In the genomic region with DNA sequence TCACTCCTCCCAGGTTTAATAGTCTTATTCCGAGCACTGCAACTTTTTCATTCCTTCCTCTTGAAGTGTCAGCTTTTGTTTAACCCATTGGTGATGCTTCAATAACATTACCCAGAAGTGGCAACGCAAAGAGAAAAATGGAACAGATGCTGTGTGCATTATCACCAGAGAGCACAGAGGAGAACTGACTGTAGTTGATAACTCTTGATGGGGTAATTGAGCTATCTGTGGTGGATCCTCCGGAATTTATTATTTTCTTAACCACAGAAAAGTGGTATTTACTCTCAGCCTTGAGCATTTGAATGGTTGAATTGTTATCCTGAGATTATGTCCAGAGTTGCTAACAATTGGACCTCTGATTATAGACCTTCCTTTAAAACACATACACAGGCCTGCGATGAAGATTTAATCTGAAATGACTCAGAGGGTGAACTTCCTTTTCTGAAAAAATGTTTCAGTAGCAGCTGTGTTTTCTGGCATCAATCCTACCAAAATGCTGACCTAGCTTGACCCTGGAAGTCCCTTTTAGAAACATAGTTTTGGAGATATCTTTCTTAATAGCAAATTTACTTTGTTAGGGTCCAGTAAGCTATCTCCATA, we compare ENCODE assay signal across 13 cellular contexts.
A peak's percentile ranks its signal among the peaks of the same experiment; 100 is the strongest.
DNase-seq lines count a peak whose midpoint lies in the region; ATAC-seq and TF ChIP-seq lines count a peak whose summit lies in the region.
"Had no signal": no experiment of that assay in that cellular context is flagged by ENCODE, and none has a peak within 500 bp of the region (broad histone marks: within the 10 kb centered on the region; RNA-seq: fewer than 3 reads in every experiment).

No MANE protein-coding gene starts in this region.

- H3K36me3 ChIP-seq in MG63: no peaks in the 10 kb centered on the region

- H3K4me3 ChIP-seq in MG63: no peak overlapping the region

- no peaks in the 10 kb centered on the region for H3K27me3 ChIP-seq in MG63

- ATAC-seq in SK-N-SH treated with all-trans-retinoic acid at 6 μM for 48 hours (peak; percentile 89), HG03139 (IDR thresholded peaks at IDR 0.05; ENCODE audit: unreplicated experiment) (no peak), GM19467 (IDR thresholded peaks at IDR 0.05; ENCODE audit: unreplicated experiment) (no peak)

- DNase-seq in HS-5 (ENCODE audit: low read depth) (peak; percentile 53), fibroblast of the conjunctiva (ENCODE audit: low read depth) (peak; percentile 8), pons (ENCODE audit: low spot score) (peak; percentile 2), MG63 (no peak), cerebellar nuclear complex (lab: John Stamatoyannopoulos, UW) (no peak)
- DNase-seq: activated CD4-positive, alpha-beta T cell treated with anti-CD3 and anti-CD28 coated beads for 4 hours; CD4-positive, alpha-beta T cell; mesendoderm; NCI-H446 treated with DMSO at 0.1 percent for 48 hours; small intestine had no signal

- H3K9me3 ChIP-seq in MG63: no peaks in the 10 kb centered on the region

TF ChIP-seq in SK-N-SH treated with all-trans-retinoic acid at 6 μM for 48 hours, 23 proteins besides CTCF, POLR2A, EP300 and RAD21:
- no peak for TF ChIP-seq BACH2 (CRISPR knock-in tag; IDR thresholded peaks at IDR 0.05; ENCODE audit: borderline replicate concordance)
- no peak; the same call in 1 of the 2 replicates for TF ChIP-seq SNAI2 (CRISPR knock-in tag; IDR thresholded peaks at IDR 0.05)
- TF ChIP-seq, protein P1, sequence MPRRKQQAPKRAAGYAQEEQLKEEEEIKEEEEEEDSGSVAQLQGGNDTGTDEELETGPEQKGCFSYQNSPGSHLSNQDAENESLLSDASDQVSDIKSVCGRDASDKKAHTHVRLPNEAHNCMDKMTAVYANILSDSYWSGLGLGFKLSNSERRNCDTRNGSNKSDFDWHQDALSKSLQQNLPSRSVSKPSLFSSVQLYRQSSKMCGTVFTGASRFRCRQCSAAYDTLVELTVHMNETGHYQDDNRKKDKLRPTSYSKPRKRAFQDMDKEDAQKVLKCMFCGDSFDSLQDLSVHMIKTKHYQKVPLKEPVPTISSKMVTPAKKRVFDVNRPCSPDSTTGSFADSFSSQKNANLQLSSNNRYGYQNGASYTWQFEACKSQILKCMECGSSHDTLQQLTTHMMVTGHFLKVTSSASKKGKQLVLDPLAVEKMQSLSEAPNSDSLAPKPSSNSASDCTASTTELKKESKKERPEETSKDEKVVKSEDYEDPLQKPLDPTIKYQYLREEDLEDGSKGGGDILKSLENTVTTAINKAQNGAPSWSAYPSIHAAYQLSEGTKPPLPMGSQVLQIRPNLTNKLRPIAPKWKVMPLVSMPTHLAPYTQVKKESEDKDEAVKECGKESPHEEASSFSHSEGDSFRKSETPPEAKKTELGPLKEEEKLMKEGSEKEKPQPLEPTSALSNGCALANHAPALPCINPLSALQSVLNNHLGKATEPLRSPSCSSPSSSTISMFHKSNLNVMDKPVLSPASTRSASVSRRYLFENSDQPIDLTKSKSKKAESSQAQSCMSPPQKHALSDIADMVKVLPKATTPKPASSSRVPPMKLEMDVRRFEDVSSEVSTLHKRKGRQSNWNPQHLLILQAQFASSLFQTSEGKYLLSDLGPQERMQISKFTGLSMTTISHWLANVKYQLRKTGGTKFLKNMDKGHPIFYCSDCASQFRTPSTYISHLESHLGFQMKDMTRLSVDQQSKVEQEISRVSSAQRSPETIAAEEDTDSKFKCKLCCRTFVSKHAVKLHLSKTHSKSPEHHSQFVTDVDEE (CRISPR knock-in tag; IDR thresholded peaks at IDR 0.05): peak; percentile 39; the same call in 1 of the 2 replicates
- TF ChIP-seq ZFP3 (CRISPR knock-in tag; IDR thresholded peaks at IDR 0.05): peak; percentile 51; the same call in 1 of the 2 replicates
- peak; percentile 84 for TF ChIP-seq ISL1 (CRISPR knock-in tag; IDR thresholded peaks at IDR 0.05)
- no peak for TF ChIP-seq ZNF70 (CRISPR knock-in tag; IDR thresholded peaks at IDR 0.05)
- 0 out of 2 replicates have a peak, but pooled peaks have one; percentile 41 for TF ChIP-seq TCF4 (CRISPR knock-in tag; IDR thresholded peaks at IDR 0.05; ENCODE audit: borderline replicate concordance)
- TF ChIP-seq ZNF565 (CRISPR knock-in tag; conservative IDR thresholded peaks at IDR 0.05; ENCODE audit: low read depth): no peak
- no peak for TF ChIP-seq RARB (CRISPR knock-in tag; IDR thresholded peaks at IDR 0.05)
- no peak for TF ChIP-seq ZFP30 (CRISPR knock-in tag; IDR thresholded peaks at IDR 0.05)
- peak; percentile 6; the same call in 1 of the 2 replicates for TF ChIP-seq ZNF8 (CRISPR knock-in tag; IDR thresholded peaks at IDR 0.05)
- TF ChIP-seq, protein P2, sequence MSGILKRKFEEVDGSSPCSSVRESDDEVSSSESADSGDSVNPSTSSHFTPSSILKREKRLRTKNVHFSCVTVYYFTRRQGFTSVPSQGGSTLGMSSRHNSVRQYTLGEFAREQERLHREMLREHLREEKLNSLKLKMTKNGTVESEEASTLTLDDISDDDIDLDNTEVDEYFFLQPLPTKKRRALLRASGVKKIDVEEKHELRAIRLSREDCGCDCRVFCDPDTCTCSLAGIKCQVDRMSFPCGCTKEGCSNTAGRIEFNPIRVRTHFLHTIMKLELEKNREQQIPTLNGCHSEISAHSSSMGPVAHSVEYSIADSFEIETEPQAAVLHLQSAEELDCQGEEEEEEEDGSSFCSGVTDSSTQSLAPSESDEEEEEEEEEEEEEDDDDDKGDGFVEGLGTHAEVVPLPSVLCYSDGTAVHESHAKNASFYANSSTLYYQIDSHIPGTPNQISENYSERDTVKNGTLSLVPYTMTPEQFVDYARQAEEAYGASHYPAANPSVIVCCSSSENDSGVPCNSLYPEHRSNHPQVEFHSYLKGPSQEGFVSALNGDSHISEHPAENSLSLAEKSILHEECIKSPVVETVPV (CRISPR knock-in tag; IDR thresholded peaks at IDR 0.05): 0 out of 2 replicates have a peak, but pooled peaks have one; percentile 24
- no peak for TF ChIP-seq ZC3H10 (CRISPR knock-in tag; IDR thresholded peaks at IDR 0.05)

Comparison
In these comparisons a context has a peak if more than half of its experiments do, and no peak if none do; other contexts are left out.
1. DNase-seq: peak in HS-5 (single experiment), fibroblast of the conjunctiva (single experiment) and pons (single experiment); none in MG63 (single experiment) and cerebellar nuclear complex (0 of 2).